Comparison of ENCODE assay signal across 8 cellular contexts in genomic region chr3:192968901-192969300, GRCh38. TPM values are rescaled to one million over a fixed set of nuclear protein-coding genes. Genes with fewer than 3 reads are reported as not detected.
A peak's percentile ranks its signal among the peaks of the same experiment; 100 is the strongest.
DNase-seq lines count a peak whose midpoint lies in the region; ATAC-seq and TF ChIP-seq lines count a peak whose summit lies in the region.
"Not testable (repeated sequence)": the region's sequence is repeated elsewhere in the genome, so short reads cannot be mapped to it uniquely, and the experiment has no call there.
"Had no signal": no experiment of that assay in that cellular context is flagged by ENCODE, and none has a peak within 500 bp of the region (broad histone marks: within the 10 kb centered on the region; RNA-seq: fewer than 3 reads in every experiment).

No MANE protein-coding gene starts in this region.

- H3K36me3 Mint-ChIP-seq in activated T-cell treated with anti-CD3 and anti-CD28 coated beads, Interleukin-2, amount 50 U/mL, for 72 hours (ENCODE audit: insufficient read depth in 2 of 2); chondrocyte (ENCODE audit: low read depth): not testable (repeated sequence)

- not testable (repeated sequence) for H3K4me3 ChIP-seq in fibroblast of the aortic adventitia (ENCODE audit: low read depth, low read length)

- H3K4me1 Mint-ChIP-seq in activated T-cell treated with anti-CD3 and anti-CD28 coated beads, Interleukin-2, amount 50 U/mL, for 72 hours (ENCODE audit: low read depth) = not testable (repeated sequence)
- peaks cover 18% of the 10 kb centered on the region for H3K4me1 Mint-ChIP-seq in chondrocyte (ENCODE audit: low read depth)

- H3K27me3 Mint-ChIP-seq in activated T-cell treated with anti-CD3 and anti-CD28 coated beads, Interleukin-2, amount 50 U/mL, for 72 hours (ENCODE audit: low read depth) = peaks cover 23% of the 10 kb centered on the region
- H3K27me3 Mint-ChIP-seq in chondrocyte (ENCODE audit: low read depth) = not testable (repeated sequence)

- peak; percentile 53 for DNase-seq in ELR (ENCODE audit: low read depth)
- DNase-seq in LHCN-M2 (ENCODE audit: low read depth) = peak; percentile 85
- not testable (repeated sequence) for DNase-seq in activated T-cell treated with anti-CD3 and anti-CD28 coated beads, Interleukin-2, amount 50 U/mL, for 72 hours; chondrocyte (ENCODE audit: low spot score)
- peak; percentile 56 for DNase-seq in astrocyte of the hippocampus (ENCODE audit: low read depth, low spot score)
- DNase-seq in fibroblast of the aortic adventitia (ENCODE audit: low read depth) = peak; percentile 23
- peak; percentile 16 for DNase-seq in renal cortical epithelial cell (ENCODE audit: low read depth)

- TF ChIP-seq CTCF in chondrocyte (IDR thresholded peaks at IDR 0.05); fibroblast of the aortic adventitia (IDR thresholded peaks at IDR 0.05; ENCODE audit: insufficient read depth, low read length): not testable (repeated sequence)

- not testable (repeated sequence) for H3K9me3 Mint-ChIP-seq in activated T-cell treated with anti-CD3 and anti-CD28 coated beads, Interleukin-2, amount 50 U/mL, for 72 hours
- H3K9me3 Mint-ChIP-seq in chondrocyte (ENCODE audit: low read depth) = peaks cover 14% of the 10 kb centered on the region

- H3K4me3 Mint-ChIP-seq in activated T-cell treated with anti-CD3 and anti-CD28 coated beads, Interleukin-2, amount 50 U/mL, for 72 hours = peak overlapping the region in 1 of 2 donors; percentile 69
- not testable (repeated sequence) for H3K4me3 Mint-ChIP-seq in chondrocyte (ENCODE audit: unreplicated experiment)

- peak overlapping the region; percentile 10 for H3K27ac Mint-ChIP-seq in activated T-cell treated with anti-CD3 and anti-CD28 coated beads, Interleukin-2, amount 50 U/mL, for 72 hours
- peak overlapping the region; percentile 39 for H3K27ac Mint-ChIP-seq in chondrocyte (ENCODE audit: unreplicated experiment)

- not testable (repeated sequence) for ATAC-seq in activated T-cell treated with anti-CD3 and anti-CD28 coated beads, Interleukin-2, amount 50 U/mL, for 72 hours (replicated peaks in 1 of 2)

RNA-seq across cellular contexts. Expression of gene MB21D2, which starts 51.2 kb away (rescaled TPM):
- total RNA-seq in LHCN-M2 (2014; rRNA removed) (10.0 and 11.0 TPM in 2 replicates), chondrocyte (8.2 to 8.9 TPM (median 8.7 TPM) in 3 replicates), fibroblast of the aortic adventitia (ENCODE audit: low replicate concordance) (5.6 and 6.7 TPM in 2 replicates), renal cortical epithelial cell (13.9 and 61.8 TPM in 2 replicates)
- polyA plus RNA-seq in LHCN-M2 (2012) = 2.2 TPM
- 10 to 100 TPM; 10.5 to 26.9 TPM for total RNA-seq in activated T-cell treated with anti-CD3 and anti-CD28 coated beads, Interleukin-2, amount 50 U/mL, for 72 hours
- total RNA-seq: K562 had no signal
